1 cellular context compared by ENCODE assay signal in the genomic region with DNA sequence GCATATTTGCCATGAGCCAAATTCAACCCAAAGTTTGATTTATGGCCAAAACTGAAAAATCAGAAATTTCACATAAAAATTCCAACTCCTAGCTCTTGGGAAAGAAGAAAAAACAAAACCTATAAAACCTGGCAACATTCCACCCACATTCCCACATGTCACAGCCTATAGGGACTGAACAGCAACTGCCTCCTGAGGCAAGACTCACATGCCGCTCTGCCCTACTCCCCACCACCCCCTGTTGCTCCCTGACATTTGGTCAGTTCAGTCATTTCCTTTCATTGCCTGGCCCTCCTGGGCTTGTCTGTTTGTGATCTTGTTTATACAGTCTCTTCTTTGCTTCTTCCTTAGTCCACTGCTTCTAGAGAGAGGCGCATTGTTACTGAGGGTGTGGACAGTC.
TF ChIP-seq lines count a peak whose summit lies in the region.

No MANE protein-coding gene starts in this region.

TF ChIP-seq in HepG2, 621 proteins besides CTCF, POLR2A, EP300 and RAD21 (continued from another document):
- TF ChIP-seq ZNF180 (CRISPR knock-in tag; IDR thresholded peaks at IDR 0.05; ENCODE audit: borderline replicate concordance, low read depth) (peak; percentile 92; the same call in 1 of the 2 replicates), SMARCE1 (IDR thresholded peaks at IDR 0.05; ENCODE audit: borderline replicate concordance) (no peak), ZNF703 (CRISPR knock-in tag; IDR thresholded peaks at IDR 0.05; ENCODE audit: borderline replicate concordance) (no peak), ZNF136 (CRISPR knock-in tag; IDR thresholded peaks at IDR 0.05; ENCODE audit: low read depth) (no peak), ZNF205 (CRISPR knock-in tag; IDR thresholded peaks at IDR 0.05) (no peak), ZSCAN30 (CRISPR knock-in tag; IDR thresholded peaks at IDR 0.05) (no peak)
